In the genomic region with DNA sequence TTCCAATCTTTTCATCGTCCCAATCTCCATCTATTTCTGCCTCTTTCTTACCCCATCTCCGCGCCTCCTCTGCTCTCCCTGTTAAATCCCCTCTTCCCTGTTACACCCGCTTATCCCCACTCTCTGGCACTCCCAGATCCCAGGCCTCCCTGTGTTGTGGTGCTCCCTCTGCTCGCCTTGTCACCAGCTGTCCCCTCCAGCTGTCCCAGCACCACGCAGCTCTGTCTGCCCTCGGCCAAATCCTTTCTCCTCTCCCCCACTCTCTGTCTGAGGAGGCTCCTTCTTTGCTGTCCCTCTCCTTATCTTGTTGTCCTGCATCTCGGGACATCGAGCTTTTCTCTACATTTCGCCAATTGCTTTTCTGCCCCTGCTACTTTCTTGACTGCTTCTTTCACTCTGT, we compare ENCODE assay signal across 8 cellular contexts. TPM values are rescaled to one million over a fixed set of nuclear protein-coding genes. Genes with fewer than 3 reads are reported as not detected.
DNase-seq lines count a peak whose midpoint lies in the region; ATAC-seq and TF ChIP-seq lines count a peak whose summit lies in the region.
"Had no signal": no experiment of that assay in that cellular context is flagged by ENCODE, and none has a peak within 500 bp of the region (broad histone marks: within the 10 kb centered on the region; RNA-seq: fewer than 3 reads in every experiment).

No MANE protein-coding gene starts in this region.

- peaks cover 15% of the 10 kb centered on the region for H4K20me1 ChIP-seq in GM23338 (replicated peaks; ENCODE audit: insufficient read depth)

- H3K27me3 Mint-ChIP-seq in GM23338 (ENCODE audit: insufficient read depth, low read depth, poor library complexity), result peaks cover 8% of the 10 kb centered on the region

- H3K4me1 Mint-ChIP-seq in GM23338, result peaks cover 24% of the 10 kb centered on the region

- H3K4me1 ChIP-seq in GM23338 (ENCODE audit: insufficient read depth), result peaks cover 13% of the 10 kb centered on the region

- H3K79me2 ChIP-seq in GM23338 (replicated peaks; ENCODE audit: insufficient read depth), result peaks cover 44% of the 10 kb centered on the region

- no peak overlapping the region; the same call in 1 of the 2 replicates for H2AFZ ChIP-seq in GM23338

- peak overlapping the region; percentile 100 for H3K4me2 ChIP-seq in GM23338

- peaks cover 10% of the 10 kb centered on the region; the same call in 2 of the 3 replicates for H3K36me3 Mint-ChIP-seq in GM23338 (ENCODE audit: low read depth)

- peak overlapping the region; percentile 97 for H3K4me3 ChIP-seq in GM23338
- peak overlapping the region; percentile 93 for H3K4me3 ChIP-seq in fibroblast of mammary gland (ENCODE audit: control insufficient read depth, low read depth, low read length)
- H3K4me3 ChIP-seq in skeletal muscle cell (ENCODE audit: low read depth, low read length), result peak overlapping the region; percentile 92

- H3K4me3 Mint-ChIP-seq in GM23338, result peak overlapping the region; percentile 85

- no peaks in the 10 kb centered on the region for H3K9me2 ChIP-seq in GM23338 (ENCODE audit: insufficient read depth)

- no peaks in the 10 kb centered on the region; the same call in 2 of the 3 replicates for H3K9me3 Mint-ChIP-seq in GM23338

- ATAC-seq in GM23338 (no peak), GM18519 (IDR thresholded peaks at IDR 0.05; ENCODE audit: low FRiP score, unreplicated experiment) (no peak)

- H3F3A ChIP-seq in GM23338 (replicated peaks; ENCODE audit: low read depth), result no peaks in the 10 kb centered on the region

- no peaks in the 10 kb centered on the region for H3K27me3 ChIP-seq in GM23338 (ENCODE audit: insufficient read depth)

- H3K36me3 ChIP-seq in GM23338 (ENCODE audit: insufficient read depth), result no peaks in the 10 kb centered on the region; the same call in 1 of the 2 replicates

- TF ChIP-seq CTCF in GM23338 (conservative IDR thresholded peaks at IDR 0.05; ENCODE audit: low read depth in 2 of 2) (no peak), fibroblast of mammary gland (conservative IDR thresholded peaks at IDR 0.05; ENCODE audit: control insufficient read depth, insufficient read depth, low read depth, low read length) (no peak)

- no peak for DNase-seq in GM23338 (ENCODE audit: low spot score)
- DNase-seq in RKO (ENCODE audit: low spot score), result peak; percentile 38
- no peak for DNase-seq in fibroblast of mammary gland (ENCODE audit: low read depth)
- no peak for DNase-seq in skeletal muscle cell (ENCODE audit: low read depth)
- DNase-seq in DMS53 treated with DMSO at 0.1 percent for 48 hours (lab: John Stamatoyannopoulos, UW; ENCODE audit: unreplicated experiment), result no peak
- no peak for DNase-seq in activated CD8-positive, alpha-beta memory T cell treated with anti-CD3 and anti-CD28 coated beads, Interleukin-2, amount 50 U/mL, for 4 hours

- peak overlapping the region; percentile 16 for H3K27ac Mint-ChIP-seq in GM23338

- peak overlapping the region; percentile 93; the same call in 1 of the 2 replicates for H3K27ac ChIP-seq in GM23338 (ENCODE audit: low read depth)

TF ChIP-seq in GM23338, 12 proteins besides CTCF, POLR2A, EP300 and RAD21 (continues in another document):
- TF ChIP-seq ZNF331 (CRISPR knock-in tag; IDR thresholded peaks at IDR 0.05; ENCODE audit: low read depth), result no peak
- TF ChIP-seq CREB1 (CRISPR knock-in tag; IDR thresholded peaks at IDR 0.05; ENCODE audit: low read depth), result no peak
- TF ChIP-seq, protein P1, sequence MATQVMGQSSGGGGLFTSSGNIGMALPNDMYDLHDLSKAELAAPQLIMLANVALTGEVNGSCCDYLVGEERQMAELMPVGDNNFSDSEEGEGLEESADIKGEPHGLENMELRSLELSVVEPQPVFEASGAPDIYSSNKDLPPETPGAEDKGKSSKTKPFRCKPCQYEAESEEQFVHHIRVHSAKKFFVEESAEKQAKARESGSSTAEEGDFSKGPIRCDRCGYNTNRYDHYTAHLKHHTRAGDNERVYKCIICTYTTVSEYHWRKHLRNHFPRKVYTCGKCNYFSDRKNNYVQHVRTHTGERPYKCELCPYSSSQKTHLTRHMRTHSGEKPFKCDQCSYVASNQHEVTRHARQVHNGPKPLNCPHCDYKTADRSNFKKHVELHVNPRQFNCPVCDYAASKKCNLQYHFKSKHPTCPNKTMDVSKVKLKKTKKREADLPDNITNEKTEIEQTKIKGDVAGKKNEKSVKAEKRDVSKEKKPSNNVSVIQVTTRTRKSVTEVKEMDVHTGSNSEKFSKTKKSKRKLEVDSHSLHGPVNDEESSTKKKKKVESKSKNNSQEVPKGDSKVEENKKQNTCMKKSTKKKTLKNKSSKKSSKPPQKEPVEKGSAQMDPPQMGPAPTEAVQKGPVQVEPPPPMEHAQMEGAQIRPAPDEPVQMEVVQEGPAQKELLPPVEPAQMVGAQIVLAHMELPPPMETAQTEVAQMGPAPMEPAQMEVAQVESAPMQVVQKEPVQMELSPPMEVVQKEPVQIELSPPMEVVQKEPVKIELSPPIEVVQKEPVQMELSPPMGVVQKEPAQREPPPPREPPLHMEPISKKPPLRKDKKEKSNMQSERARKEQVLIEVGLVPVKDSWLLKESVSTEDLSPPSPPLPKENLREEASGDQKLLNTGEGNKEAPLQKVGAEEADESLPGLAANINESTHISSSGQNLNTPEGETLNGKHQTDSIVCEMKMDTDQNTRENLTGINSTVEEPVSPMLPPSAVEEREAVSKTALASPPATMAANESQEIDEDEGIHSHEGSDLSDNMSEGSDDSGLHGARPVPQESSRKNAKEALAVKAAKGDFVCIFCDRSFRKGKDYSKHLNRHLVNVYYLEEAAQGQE (IDR thresholded peaks at IDR 0.05; ENCODE audit: unreplicated experiment), result no peak
- TF ChIP-seq, protein P2, sequence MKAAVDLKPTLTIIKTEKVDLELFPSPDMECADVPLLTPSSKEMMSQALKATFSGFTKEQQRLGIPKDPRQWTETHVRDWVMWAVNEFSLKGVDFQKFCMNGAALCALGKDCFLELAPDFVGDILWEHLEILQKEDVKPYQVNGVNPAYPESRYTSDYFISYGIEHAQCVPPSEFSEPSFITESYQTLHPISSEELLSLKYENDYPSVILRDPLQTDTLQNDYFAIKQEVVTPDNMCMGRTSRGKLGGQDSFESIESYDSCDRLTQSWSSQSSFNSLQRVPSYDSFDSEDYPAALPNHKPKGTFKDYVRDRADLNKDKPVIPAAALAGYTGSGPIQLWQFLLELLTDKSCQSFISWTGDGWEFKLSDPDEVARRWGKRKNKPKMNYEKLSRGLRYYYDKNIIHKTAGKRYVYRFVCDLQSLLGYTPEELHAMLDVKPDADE (IDR thresholded peaks at IDR 0.05), result no peak

RNA-seq across cellular contexts. Expression of gene ZNF160, which starts 1.0 kb away (rescaled TPM):
- total RNA-seq in GM23338 (2014; rRNA removed; shearing (Covaris generic)), result 37.6 and 48.7 TPM in 2 replicates
- 12.5 and 16.9 TPM in 2 replicates for polyA plus RNA-seq in GM23338 (2016; fragmentation: Nextera tagmentation; extraction: Ambion mirVana)

RNA-seq across cellular contexts. Expression of gene ZNF415, which starts 30.5 kb away (rescaled TPM):
- 3.9 and 9.3 TPM in 2 replicates for total RNA-seq in GM23338 (2014; rRNA removed; shearing (Covaris generic))
- 7.9 and 9.2 TPM in 2 replicates for polyA plus RNA-seq in GM23338 (2016; fragmentation: Nextera tagmentation; extraction: Ambion mirVana)

RNA-seq across cellular contexts. Expression of gene ZNF347, which starts 56.7 kb away (rescaled TPM):
- 10.8 and 11.9 TPM in 2 replicates for total RNA-seq in GM23338 (2014; rRNA removed; shearing (Covaris generic))
- polyA plus RNA-seq in GM23338 (2016; fragmentation: Nextera tagmentation; extraction: Ambion mirVana), result 3.4 and 4.6 TPM in 2 replicates

RNA-seq across cellular contexts. Expression of gene ERVV-2, which starts 57.6 kb away (rescaled TPM):
- total RNA-seq in GM23338 (2014; rRNA removed; shearing (Covaris generic)), result 0.87 and 1.4 TPM in 2 replicates
- 0.59 and 0.74 TPM in 2 replicates for polyA plus RNA-seq in GM23338 (2016; fragmentation: Nextera tagmentation; extraction: Ambion mirVana)
- total RNA-seq: subcutaneous adipose tissue had no signal
